ENCODE assay signal across 1 cellular context in genomic region chr4:121711263-121712000, GRCh38.
TF ChIP-seq lines count a peak whose summit lies in the region.

No MANE protein-coding gene starts in this region.

TF ChIP-seq in HepG2, 621 proteins besides CTCF, POLR2A, EP300 and RAD21 (continued from another document and continues in another):
- TF ChIP-seq, protein P1, sequence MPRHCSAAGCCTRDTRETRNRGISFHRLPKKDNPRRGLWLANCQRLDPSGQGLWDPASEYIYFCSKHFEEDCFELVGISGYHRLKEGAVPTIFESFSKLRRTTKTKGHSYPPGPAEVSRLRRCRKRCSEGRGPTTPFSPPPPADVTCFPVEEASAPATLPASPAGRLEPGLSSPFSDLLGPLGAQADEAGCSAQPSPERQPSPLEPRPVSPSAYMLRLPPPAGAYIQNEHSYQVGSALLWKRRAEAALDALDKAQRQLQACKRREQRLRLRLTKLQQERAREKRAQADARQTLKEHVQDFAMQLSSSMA (CRISPR knock-in tag; IDR thresholded peaks at IDR 0.05) = no peak
- TF ChIP-seq, protein P2, sequence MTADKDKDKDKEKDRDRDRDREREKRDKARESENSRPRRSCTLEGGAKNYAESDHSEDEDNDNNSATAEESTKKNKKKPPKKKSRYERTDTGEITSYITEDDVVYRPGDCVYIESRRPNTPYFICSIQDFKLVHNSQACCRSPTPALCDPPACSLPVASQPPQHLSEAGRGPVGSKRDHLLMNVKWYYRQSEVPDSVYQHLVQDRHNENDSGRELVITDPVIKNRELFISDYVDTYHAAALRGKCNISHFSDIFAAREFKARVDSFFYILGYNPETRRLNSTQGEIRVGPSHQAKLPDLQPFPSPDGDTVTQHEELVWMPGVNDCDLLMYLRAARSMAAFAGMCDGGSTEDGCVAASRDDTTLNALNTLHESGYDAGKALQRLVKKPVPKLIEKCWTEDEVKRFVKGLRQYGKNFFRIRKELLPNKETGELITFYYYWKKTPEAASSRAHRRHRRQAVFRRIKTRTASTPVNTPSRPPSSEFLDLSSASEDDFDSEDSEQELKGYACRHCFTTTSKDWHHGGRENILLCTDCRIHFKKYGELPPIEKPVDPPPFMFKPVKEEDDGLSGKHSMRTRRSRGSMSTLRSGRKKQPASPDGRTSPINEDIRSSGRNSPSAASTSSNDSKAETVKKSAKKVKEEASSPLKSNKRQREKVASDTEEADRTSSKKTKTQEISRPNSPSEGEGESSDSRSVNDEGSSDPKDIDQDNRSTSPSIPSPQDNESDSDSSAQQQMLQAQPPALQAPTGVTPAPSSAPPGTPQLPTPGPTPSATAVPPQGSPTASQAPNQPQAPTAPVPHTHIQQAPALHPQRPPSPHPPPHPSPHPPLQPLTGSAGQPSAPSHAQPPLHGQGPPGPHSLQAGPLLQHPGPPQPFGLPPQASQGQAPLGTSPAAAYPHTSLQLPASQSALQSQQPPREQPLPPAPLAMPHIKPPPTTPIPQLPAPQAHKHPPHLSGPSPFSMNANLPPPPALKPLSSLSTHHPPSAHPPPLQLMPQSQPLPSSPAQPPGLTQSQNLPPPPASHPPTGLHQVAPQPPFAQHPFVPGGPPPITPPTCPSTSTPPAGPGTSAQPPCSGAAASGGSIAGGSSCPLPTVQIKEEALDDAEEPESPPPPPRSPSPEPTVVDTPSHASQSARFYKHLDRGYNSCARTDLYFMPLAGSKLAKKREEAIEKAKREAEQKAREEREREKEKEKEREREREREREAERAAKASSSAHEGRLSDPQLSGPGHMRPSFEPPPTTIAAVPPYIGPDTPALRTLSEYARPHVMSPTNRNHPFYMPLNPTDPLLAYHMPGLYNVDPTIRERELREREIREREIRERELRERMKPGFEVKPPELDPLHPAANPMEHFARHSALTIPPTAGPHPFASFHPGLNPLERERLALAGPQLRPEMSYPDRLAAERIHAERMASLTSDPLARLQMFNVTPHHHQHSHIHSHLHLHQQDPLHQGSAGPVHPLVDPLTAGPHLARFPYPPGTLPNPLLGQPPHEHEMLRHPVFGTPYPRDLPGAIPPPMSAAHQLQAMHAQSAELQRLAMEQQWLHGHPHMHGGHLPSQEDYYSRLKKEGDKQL (CRISPR knock-in tag; IDR thresholded peaks at IDR 0.05; ENCODE audit: low read depth) = no peak
- TF ChIP-seq REPIN1 (CRISPR knock-in tag; IDR thresholded peaks at IDR 0.05; ENCODE audit: borderline replicate concordance, low read depth) = no peak
- TF ChIP-seq HHEX (CRISPR knock-in tag; IDR thresholded peaks at IDR 0.05) = no peak
- no peak for TF ChIP-seq MAFG (CRISPR knock-in tag; IDR thresholded peaks at IDR 0.05)
- TF ChIP-seq ZUFSP (CRISPR knock-in tag; IDR thresholded peaks at IDR 0.05; ENCODE audit: borderline replicate concordance) = no peak
- no peak for TF ChIP-seq FLYWCH1 (CRISPR knock-in tag; IDR thresholded peaks at IDR 0.05)
- 0 out of 2 replicates have a peak, but pooled peaks have one; percentile 17 for TF ChIP-seq ZNF891 (CRISPR knock-in tag; IDR thresholded peaks at IDR 0.05)
- TF ChIP-seq ZNF333 (CRISPR knock-in tag; IDR thresholded peaks at IDR 0.05; ENCODE audit: borderline replicate concordance) = no peak
- peak; percentile 50; the same call in 1 of the 2 replicates for TF ChIP-seq ETV5 (CRISPR knock-in tag; IDR thresholded peaks at IDR 0.05; ENCODE audit: borderline replicate concordance)
- no peak for TF ChIP-seq ZNF263 (CRISPR knock-in tag; IDR thresholded peaks at IDR 0.05)
- no peak for TF ChIP-seq EZH2 (conservative IDR thresholded peaks at IDR 0.05; ENCODE audit: low read depth, low read length)
- TF ChIP-seq HNF1B (CRISPR knock-in tag; IDR thresholded peaks at IDR 0.05) = peak; percentile 56; the same call in 1 of the 2 replicates
- no peak for TF ChIP-seq CBFB (CRISPR knock-in tag; IDR thresholded peaks at IDR 0.05)
- no peak for TF ChIP-seq GABPA (IDR thresholded peaks at IDR 0.05; ENCODE audit: low read depth, low read length)
- no peak for TF ChIP-seq GABPA (CRISPR knock-in tag; IDR thresholded peaks at IDR 0.05; ENCODE audit: low read depth)
- TF ChIP-seq ZNF674 (CRISPR knock-in tag; IDR thresholded peaks at IDR 0.05; ENCODE audit: low read depth) = no peak
- TF ChIP-seq ZNF782 (CRISPR knock-in tag; IDR thresholded peaks at IDR 0.05; ENCODE audit: borderline replicate concordance) = no peak
- TF ChIP-seq, protein P3, sequence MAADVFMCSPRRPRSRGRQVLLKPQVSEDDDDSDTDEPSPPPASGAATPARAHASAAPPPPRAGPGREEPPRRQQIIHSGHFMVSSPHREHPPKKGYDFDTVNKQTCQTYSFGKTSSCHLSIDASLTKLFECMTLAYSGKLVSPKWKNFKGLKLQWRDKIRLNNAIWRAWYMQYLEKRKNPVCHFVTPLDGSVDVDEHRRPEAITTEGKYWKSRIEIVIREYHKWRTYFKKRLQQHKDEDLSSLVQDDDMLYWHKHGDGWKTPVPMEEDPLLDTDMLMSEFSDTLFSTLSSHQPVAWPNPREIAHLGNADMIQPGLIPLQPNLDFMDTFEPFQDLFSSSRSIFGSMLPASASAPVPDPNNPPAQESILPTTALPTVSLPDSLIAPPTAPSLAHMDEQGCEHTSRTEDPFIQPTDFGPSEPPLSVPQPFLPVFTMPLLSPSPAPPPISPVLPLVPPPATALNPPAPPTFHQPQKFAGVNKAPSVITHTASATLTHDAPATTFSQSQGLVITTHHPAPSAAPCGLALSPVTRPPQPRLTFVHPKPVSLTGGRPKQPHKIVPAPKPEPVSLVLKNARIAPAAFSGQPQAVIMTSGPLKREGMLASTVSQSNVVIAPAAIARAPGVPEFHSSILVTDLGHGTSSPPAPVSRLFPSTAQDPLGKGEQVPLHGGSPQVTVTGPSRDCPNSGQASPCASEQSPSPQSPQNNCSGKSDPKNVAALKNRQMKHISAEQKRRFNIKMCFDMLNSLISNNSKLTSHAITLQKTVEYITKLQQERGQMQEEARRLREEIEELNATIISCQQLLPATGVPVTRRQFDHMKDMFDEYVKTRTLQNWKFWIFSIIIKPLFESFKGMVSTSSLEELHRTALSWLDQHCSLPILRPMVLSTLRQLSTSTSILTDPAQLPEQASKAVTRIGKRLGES (CRISPR knock-in tag; IDR thresholded peaks at IDR 0.05; ENCODE audit: borderline replicate concordance) = no peak
- TF ChIP-seq ZNF224 (CRISPR knock-in tag; IDR thresholded peaks at IDR 0.05) = no peak
- TF ChIP-seq HOXA3 (CRISPR knock-in tag; IDR thresholded peaks at IDR 0.05) = no peak
- no peak for TF ChIP-seq KLF11 (CRISPR knock-in tag; IDR thresholded peaks at IDR 0.05)
- TF ChIP-seq FOXC1 (CRISPR knock-in tag; IDR thresholded peaks at IDR 0.05; ENCODE audit: borderline replicate concordance) = no peak
- no peak for TF ChIP-seq CHD4 (IDR thresholded peaks at IDR 0.05; ENCODE audit: borderline replicate concordance, low read length)
- TF ChIP-seq, protein P4, sequence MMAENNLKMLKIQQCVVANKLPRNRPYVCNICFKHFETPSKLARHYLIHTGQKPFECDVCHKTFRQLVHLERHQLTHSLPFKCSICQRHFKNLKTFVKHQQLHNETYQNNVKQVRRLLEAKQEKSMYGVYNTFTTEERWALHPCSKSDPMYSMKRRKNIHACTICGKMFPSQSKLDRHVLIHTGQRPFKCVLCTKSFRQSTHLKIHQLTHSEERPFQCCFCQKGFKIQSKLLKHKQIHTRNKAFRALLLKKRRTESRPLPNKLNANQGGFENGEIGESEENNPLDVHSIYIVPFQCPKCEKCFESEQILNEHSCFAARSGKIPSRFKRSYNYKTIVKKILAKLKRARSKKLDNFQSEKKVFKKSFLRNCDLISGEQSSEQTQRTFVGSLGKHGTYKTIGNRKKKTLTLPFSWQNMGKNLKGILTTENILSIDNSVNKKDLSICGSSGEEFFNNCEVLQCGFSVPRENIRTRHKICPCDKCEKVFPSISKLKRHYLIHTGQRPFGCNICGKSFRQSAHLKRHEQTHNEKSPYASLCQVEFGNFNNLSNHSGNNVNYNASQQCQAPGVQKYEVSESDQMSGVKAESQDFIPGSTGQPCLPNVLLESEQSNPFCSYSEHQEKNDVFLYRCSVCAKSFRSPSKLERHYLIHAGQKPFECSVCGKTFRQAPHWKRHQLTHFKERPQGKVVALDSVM (CRISPR knock-in tag; IDR thresholded peaks at IDR 0.05) = no peak
- no peak for TF ChIP-seq PHB2 (IDR thresholded peaks at IDR 0.05; ENCODE audit: partially characterized antibody)
- no peak for TF ChIP-seq ZNF275 (CRISPR knock-in tag; IDR thresholded peaks at IDR 0.05; ENCODE audit: borderline replicate concordance)
- TF ChIP-seq ZNF382 (CRISPR knock-in tag; IDR thresholded peaks at IDR 0.05; ENCODE audit: borderline replicate concordance) = no peak
- TF ChIP-seq ZNF746 (CRISPR knock-in tag; IDR thresholded peaks at IDR 0.05) = no peak
- TF ChIP-seq MEF2D (CRISPR knock-in tag; IDR thresholded peaks at IDR 0.05) = no peak
- TF ChIP-seq CAMTA2 (CRISPR knock-in tag; IDR thresholded peaks at IDR 0.05; ENCODE audit: borderline replicate concordance) = no peak
- TF ChIP-seq, protein P5, sequence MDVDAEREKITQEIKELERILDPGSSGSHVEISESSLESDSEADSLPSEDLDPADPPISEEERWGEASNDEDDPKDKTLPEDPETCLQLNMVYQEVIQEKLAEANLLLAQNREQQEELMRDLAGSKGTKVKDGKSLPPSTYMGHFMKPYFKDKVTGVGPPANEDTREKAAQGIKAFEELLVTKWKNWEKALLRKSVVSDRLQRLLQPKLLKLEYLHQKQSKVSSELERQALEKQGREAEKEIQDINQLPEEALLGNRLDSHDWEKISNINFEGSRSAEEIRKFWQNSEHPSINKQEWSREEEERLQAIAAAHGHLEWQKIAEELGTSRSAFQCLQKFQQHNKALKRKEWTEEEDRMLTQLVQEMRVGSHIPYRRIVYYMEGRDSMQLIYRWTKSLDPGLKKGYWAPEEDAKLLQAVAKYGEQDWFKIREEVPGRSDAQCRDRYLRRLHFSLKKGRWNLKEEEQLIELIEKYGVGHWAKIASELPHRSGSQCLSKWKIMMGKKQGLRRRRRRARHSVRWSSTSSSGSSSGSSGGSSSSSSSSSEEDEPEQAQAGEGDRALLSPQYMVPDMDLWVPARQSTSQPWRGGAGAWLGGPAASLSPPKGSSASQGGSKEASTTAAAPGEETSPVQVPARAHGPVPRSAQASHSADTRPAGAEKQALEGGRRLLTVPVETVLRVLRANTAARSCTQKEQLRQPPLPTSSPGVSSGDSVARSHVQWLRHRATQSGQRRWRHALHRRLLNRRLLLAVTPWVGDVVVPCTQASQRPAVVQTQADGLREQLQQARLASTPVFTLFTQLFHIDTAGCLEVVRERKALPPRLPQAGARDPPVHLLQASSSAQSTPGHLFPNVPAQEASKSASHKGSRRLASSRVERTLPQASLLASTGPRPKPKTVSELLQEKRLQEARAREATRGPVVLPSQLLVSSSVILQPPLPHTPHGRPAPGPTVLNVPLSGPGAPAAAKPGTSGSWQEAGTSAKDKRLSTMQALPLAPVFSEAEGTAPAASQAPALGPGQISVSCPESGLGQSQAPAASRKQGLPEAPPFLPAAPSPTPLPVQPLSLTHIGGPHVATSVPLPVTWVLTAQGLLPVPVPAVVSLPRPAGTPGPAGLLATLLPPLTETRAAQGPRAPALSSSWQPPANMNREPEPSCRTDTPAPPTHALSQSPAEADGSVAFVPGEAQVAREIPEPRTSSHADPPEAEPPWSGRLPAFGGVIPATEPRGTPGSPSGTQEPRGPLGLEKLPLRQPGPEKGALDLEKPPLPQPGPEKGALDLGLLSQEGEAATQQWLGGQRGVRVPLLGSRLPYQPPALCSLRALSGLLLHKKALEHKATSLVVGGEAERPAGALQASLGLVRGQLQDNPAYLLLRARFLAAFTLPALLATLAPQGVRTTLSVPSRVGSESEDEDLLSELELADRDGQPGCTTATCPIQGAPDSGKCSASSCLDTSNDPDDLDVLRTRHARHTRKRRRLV (CRISPR knock-in tag; IDR thresholded peaks at IDR 0.05) = no peak
- TF ChIP-seq, protein P6, sequence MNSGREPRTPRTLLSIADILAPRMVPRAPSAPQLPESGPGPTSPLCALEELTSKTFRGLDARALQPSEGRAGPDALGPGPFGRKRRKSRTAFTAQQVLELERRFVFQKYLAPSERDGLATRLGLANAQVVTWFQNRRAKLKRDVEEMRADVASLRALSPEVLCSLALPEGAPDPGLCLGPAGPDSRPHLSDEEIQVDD (CRISPR knock-in tag; IDR thresholded peaks at IDR 0.05; ENCODE audit: borderline replicate concordance) = no peak
- TF ChIP-seq TP53 (CRISPR knock-in tag; conservative IDR thresholded peaks at IDR 0.05) = no peak
- TF ChIP-seq BHLHE40 (IDR thresholded peaks at IDR 0.05; ENCODE audit: low read length) = 0 out of 2 replicates have a peak, but pooled peaks have one; percentile 4
- no peak for TF ChIP-seq MTF2 (CRISPR knock-in tag; IDR thresholded peaks at IDR 0.05; ENCODE audit: borderline replicate concordance)
- peak; percentile 45; the same call in 1 of the 2 replicates for TF ChIP-seq ZNF605 (CRISPR knock-in tag; IDR thresholded peaks at IDR 0.05)
- no peak for TF ChIP-seq SP140L (CRISPR knock-in tag; IDR thresholded peaks at IDR 0.05; ENCODE audit: borderline replicate concordance)
- no peak for TF ChIP-seq HNRNPK (IDR thresholded peaks at IDR 0.05; ENCODE audit: low read depth, low read length, poor library complexity, severe bottlenecking)
- TF ChIP-seq SMARCC2 (IDR thresholded peaks at IDR 0.05) = no peak
- no peak for TF ChIP-seq NFIC (IDR thresholded peaks at IDR 0.05; ENCODE audit: low read length)
- no peak for TF ChIP-seq RBM22 (optimal IDR thresholded peaks at IDR 0.05; ENCODE audit: low read length)
- no peak for TF ChIP-seq NAIF1 (CRISPR knock-in tag; IDR thresholded peaks at IDR 0.05; ENCODE audit: borderline replicate concordance)
